ENCODE assay signal across 8 cellular contexts in genomic region chr11:73982595-73982989, GRCh38. TPM values are rescaled to one million over a fixed set of nuclear protein-coding genes. Genes with fewer than 3 reads are reported as not detected.
A peak's percentile ranks its signal among the peaks of the same experiment; 100 is the strongest.
DNase-seq lines count a peak whose midpoint lies in the region; ATAC-seq, FAIRE-seq and TF ChIP-seq lines count a peak whose summit lies in the region.

A gene with protein sequence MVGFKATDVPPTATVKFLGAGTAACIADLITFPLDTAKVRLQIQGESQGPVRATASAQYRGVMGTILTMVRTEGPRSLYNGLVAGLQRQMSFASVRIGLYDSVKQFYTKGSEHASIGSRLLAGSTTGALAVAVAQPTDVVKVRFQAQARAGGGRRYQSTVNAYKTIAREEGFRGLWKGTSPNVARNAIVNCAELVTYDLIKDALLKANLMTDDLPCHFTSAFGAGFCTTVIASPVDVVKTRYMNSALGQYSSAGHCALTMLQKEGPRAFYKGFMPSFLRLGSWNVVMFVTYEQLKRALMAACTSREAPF (minus strand): TSS chr11:73982843. CDS start chr11:73978378, 4,465 bp downstream.

- FAIRE-seq in D721Med (lab: Jason Lieb, UNC), result no peak
- no peak for FAIRE-seq in RCC 7860 (lab: Jason Lieb, UNC)

- no peaks in the 10 kb centered on the region for H3K36me3 ChIP-seq in fibroblast of lung (ENCODE audit: control insufficient read depth, insufficient read depth, low read length)

- H3K4me3 Mint-ChIP-seq in IgD-negative memory B cell, result peak within 1 kb of the TSS; percentile 90 to 100 (median 100)
- H3K4me3 Mint-ChIP-seq in activated T-cell treated with anti-CD3 and anti-CD28 coated beads, Interleukin-2, amount 50 U/mL, for 72 hours, result peak within 1 kb of the TSS; percentile 97 to 98
- peak within 1 kb of the TSS; percentile 95 to 100 (median 99) for H3K4me3 Mint-ChIP-seq in naive thymus-derived CD8-positive, alpha-beta T cell
- peak within 1 kb of the TSS; percentile 97 to 100 for H3K4me3 Mint-ChIP-seq in stimulated activated naive B cell treated with anti-CD40 and anti-IgM and Interleukin-4, amounts not matched to agents 10 μg/mL and 1 μg/mL and 100 μg/mL, for 72 hours

- H3K9me3 ChIP-seq in fibroblast of lung (ENCODE audit: control insufficient read depth, insufficient read depth, low read depth, low read length), result no peaks in the 10 kb centered on the region

- ATAC-seq in GM21526 (IDR thresholded peaks at IDR 0.05; ENCODE audit: low FRiP score, unreplicated experiment), result peak; percentile 35
- peak; percentile 75 to 76 for ATAC-seq in activated T-cell treated with anti-CD3 and anti-CD28 coated beads, Interleukin-2, amount 50 U/mL, for 72 hours (replicated peaks in 1 of 2)
- peak; percentile 55 to 60 for ATAC-seq in naive thymus-derived CD8-positive, alpha-beta T cell
- ATAC-seq in stimulated activated naive B cell treated with anti-CD40 and anti-IgM and Interleukin-4, amounts not matched to agents 10 μg/mL and 1 μg/mL and 100 μg/mL, for 72 hours (replicated peaks), result peak; percentile 62 to 69

- TF ChIP-seq CTCF in D721Med (IDR thresholded peaks at IDR 0.05; ENCODE audit: insufficient read depth, missing control alignments) (no peak), fibroblast of lung (conservative IDR thresholded peaks at IDR 0.05 in 1 of 2, IDR thresholded peaks at IDR 0.05 in 1 of 2; ENCODE audit: low read depth in 1 of 2, low read length in 2 of 2) (no peak)

- H3K4me2 ChIP-seq in fibroblast of lung (ENCODE audit: extremely low read depth, insufficient read depth, low read length), result peak within 1 kb of the TSS; percentile 84

- H3K4me1 ChIP-seq in fibroblast of lung (ENCODE audit: control insufficient read depth, extremely low read depth, insufficient read depth, low read length), result peaks cover 3% of the 10 kb centered on the region

- H3K27me3 Mint-ChIP-seq in IgD-negative memory B cell, result peaks cover 2% of the 10 kb centered on the region
- H3K27me3 Mint-ChIP-seq in activated T-cell treated with anti-CD3 and anti-CD28 coated beads, Interleukin-2, amount 50 U/mL, for 72 hours (ENCODE audit: low read depth), result no peaks in the 10 kb centered on the region
- H3K27me3 Mint-ChIP-seq in naive thymus-derived CD8-positive, alpha-beta T cell, result no peaks in the 10 kb centered on the region
- no peaks in the 10 kb centered on the region for H3K27me3 Mint-ChIP-seq in stimulated activated naive B cell treated with anti-CD40 and anti-IgM and Interleukin-4, amounts not matched to agents 10 μg/mL and 1 μg/mL and 100 μg/mL, for 72 hours

- POLR2A ChIA-PET in naive thymus-derived CD8-positive, alpha-beta T cell (lab: Charles Lee), result interaction anchor here (1.0 to 24.6 kb wide), 5 partner anchors 14 to 67 kb away, joined by 3 to 1033 read pairs (median 452); partner anchors contain the start of gene UCP3

- no peaks in the 10 kb centered on the region for H3K27me3 ChIP-seq in fibroblast of lung (ENCODE audit: control insufficient read depth, insufficient read depth, low read length)

- no peaks in the 10 kb centered on the region for H4K20me1 ChIP-seq in fibroblast of lung (ENCODE audit: control insufficient read depth, extremely low read depth, insufficient read depth, low read length)

- peak within 1 kb of the TSS; percentile 98 for H2AFZ ChIP-seq in fibroblast of lung (ENCODE audit: low read length)

- no peaks in the 10 kb centered on the region for H3K9me3 Mint-ChIP-seq in IgD-negative memory B cell
- no peaks in the 10 kb centered on the region for H3K9me3 Mint-ChIP-seq in activated T-cell treated with anti-CD3 and anti-CD28 coated beads, Interleukin-2, amount 50 U/mL, for 72 hours
- peaks cover 0 to 2% (median 0%) of the 10 kb centered on the region in 9 donors for H3K9me3 Mint-ChIP-seq in naive thymus-derived CD8-positive, alpha-beta T cell
- H3K9me3 Mint-ChIP-seq in stimulated activated naive B cell treated with anti-CD40 and anti-IgM and Interleukin-4, amounts not matched to agents 10 μg/mL and 1 μg/mL and 100 μg/mL, for 72 hours, result no peaks in the 10 kb centered on the region

- DNase-seq in D721Med (ENCODE audit: insufficient read length, low spot score) (peak; percentile 90), RCC 7860 (ENCODE audit: low spot score) (peak; percentile 64), fibroblast of lung (ENCODE audit: low read depth in 2 of 2) (peak; percentile 73 to 77)
- DNase-seq in activated T-cell treated with anti-CD3 and anti-CD28 coated beads, Interleukin-2, amount 50 U/mL, for 72 hours, result peak; percentile 83 to 86
- DNase-seq in naive thymus-derived CD8-positive, alpha-beta T cell, result peak in 9 of 10 donors; percentile 76 to 90 (median 80)
- peak; percentile 74 for DNase-seq in stimulated activated naive B cell treated with anti-CD40 and anti-IgM and Interleukin-4, amounts not matched to agents 10 μg/mL and 1 μg/mL and 100 μg/mL, for 72 hours

- peak within 1 kb of the TSS; percentile 90 for H3K27ac ChIP-seq in fibroblast of lung (ENCODE audit: insufficient read depth, low read length)

- H3K36me3 Mint-ChIP-seq in IgD-negative memory B cell, result peaks cover 19% of the 10 kb centered on the region
- peaks cover 31 to 38% of the 10 kb centered on the region in 2 donors for H3K36me3 Mint-ChIP-seq in activated T-cell treated with anti-CD3 and anti-CD28 coated beads, Interleukin-2, amount 50 U/mL, for 72 hours (ENCODE audit: insufficient read depth in 2 of 2)
- peaks cover 28 to 50% (median 39%) of the 10 kb centered on the region in 3 donors for H3K36me3 Mint-ChIP-seq in naive thymus-derived CD8-positive, alpha-beta T cell
- H3K36me3 Mint-ChIP-seq in stimulated activated naive B cell treated with anti-CD40 and anti-IgM and Interleukin-4, amounts not matched to agents 10 μg/mL and 1 μg/mL and 100 μg/mL, for 72 hours, result peaks cover 41 to 51% of the 10 kb centered on the region in 2 donors

- peak within 1 kb of the TSS; percentile 66 for H3K9ac ChIP-seq in fibroblast of lung (ENCODE audit: insufficient read depth, low read length)

- peak within 1 kb of the TSS; percentile 93 to 100 (median 100) for H3K27ac Mint-ChIP-seq in IgD-negative memory B cell
- peak within 1 kb of the TSS; percentile 97 for H3K27ac Mint-ChIP-seq in activated T-cell treated with anti-CD3 and anti-CD28 coated beads, Interleukin-2, amount 50 U/mL, for 72 hours
- H3K27ac Mint-ChIP-seq in naive thymus-derived CD8-positive, alpha-beta T cell, result peak within 1 kb of the TSS; percentile 98 to 100 (median 100)
- H3K27ac Mint-ChIP-seq in stimulated activated naive B cell treated with anti-CD40 and anti-IgM and Interleukin-4, amounts not matched to agents 10 μg/mL and 1 μg/mL and 100 μg/mL, for 72 hours, result peak within 1 kb of the TSS; percentile 100

- peaks cover 23 to 33% (median 29%) of the 10 kb centered on the region in 3 donors for H3K4me1 Mint-ChIP-seq in IgD-negative memory B cell
- peaks cover 83% of the 10 kb centered on the region for H3K4me1 Mint-ChIP-seq in activated T-cell treated with anti-CD3 and anti-CD28 coated beads, Interleukin-2, amount 50 U/mL, for 72 hours (ENCODE audit: low read depth)
- H3K4me1 Mint-ChIP-seq in naive thymus-derived CD8-positive, alpha-beta T cell, result peaks cover 26 to 65% (median 45%) of the 10 kb centered on the region in 4 donors
- H3K4me1 Mint-ChIP-seq in stimulated activated naive B cell treated with anti-CD40 and anti-IgM and Interleukin-4, amounts not matched to agents 10 μg/mL and 1 μg/mL and 100 μg/mL, for 72 hours, result peaks cover 35 to 41% of the 10 kb centered on the region in 2 donors

- H3K79me2 ChIP-seq in fibroblast of lung (ENCODE audit: control insufficient read depth, insufficient read depth, low read length), result no peaks in the 10 kb centered on the region

- H3K4me3 ChIP-seq in fibroblast of lung (replicated peaks in 1 of 4; ENCODE audit: control extremely low read depth in 1 of 4, insufficient read depth in 1 of 4, low read depth in 3 of 4, low read length in 4 of 4), result peak within 1 kb of the TSS; percentile 56 to 74 (median 67)

RNA-seq across cellular contexts. Expression of the gene that starts here (rescaled TPM):
- polyA plus RNA-seq in IgD-negative memory B cell (1,475 TPM), fibroblast of lung (10.7 and 11.5 TPM in 2 replicates)
- 100 to 1,000 TPM; 152 to 198 TPM for total RNA-seq in activated T-cell treated with anti-CD3 and anti-CD28 coated beads, Interleukin-2, amount 50 U/mL, for 72 hours
- 0.77 and 4.8 TPM in 2 replicates for total RNA-seq in fibroblast of lung
- polyA plus RNA-seq in fibroblast of lung (2012), result 9.9 and 11.3 TPM in 2 replicates
- polyA minus RNA-seq in fibroblast of lung (ENCODE audit: low replicate concordance), result 29.2 and 38.2 TPM in 2 replicates
- 100 to 1,000 TPM; 388 to 396 TPM for total RNA-seq in naive thymus-derived CD8-positive, alpha-beta T cell
- 1,000 to 10,000 TPM in 2 of 3 donors, 100 to 1,000 TPM in 1; 998 to 1,325 (median 1,191) TPM for polyA plus RNA-seq in naive thymus-derived CD8-positive, alpha-beta T cell

Comparison
In these comparisons a context has a peak if more than half of its experiments do, and no peak if none do; other contexts are left out.
1. Peak in every context shown above with its lines: DNase-seq, ATAC-seq, H3K4me3 ChIP-seq and H3K27ac ChIP-seq.
2. RNA of the gene that starts here (total RNA-seq): 388 to 396 TPM in naive thymus-derived CD8-positive, alpha-beta T cell and 152 to 198 TPM in activated T-cell treated with anti-CD3 and anti-CD28 coated beads, Interleukin-2, amount 50 U/mL, for 72 hours; 0.77 to 4.8 TPM in fibroblast of lung; every median in the first group is over 10 times any median in the second.
3. RNA of the gene that starts here (polyA plus RNA-seq): 1,475 TPM in IgD-negative memory B cell (single experiment) and 998 to 1,325 TPM in naive thymus-derived CD8-positive, alpha-beta T cell; 9.9 to 11.5 TPM in fibroblast of lung; every median in the first group is over 10 times any median in the second.